Comparison of ENCODE assay signal across 18 cellular contexts in the genomic region with DNA sequence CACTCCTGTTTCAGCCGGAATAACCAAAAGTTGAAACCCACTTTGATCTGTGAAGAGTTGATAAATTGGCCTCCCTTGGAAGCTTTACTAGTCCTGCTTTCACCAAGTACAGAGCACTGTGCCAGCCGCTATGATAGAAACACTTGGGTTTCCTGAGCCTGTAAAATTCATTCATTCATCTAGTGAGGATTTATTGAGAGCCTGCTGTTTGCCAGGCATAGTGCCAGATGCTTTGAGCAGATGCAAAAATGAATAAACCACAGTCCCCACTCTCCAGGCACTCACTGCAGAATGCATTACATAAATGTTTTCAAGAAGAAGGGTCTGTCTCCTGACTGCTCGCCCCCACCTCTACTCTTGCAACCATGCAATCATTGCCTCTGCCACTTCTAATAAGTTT. TPM values are rescaled to one million over a fixed set of nuclear protein-coding genes. Genes with fewer than 3 reads are reported as not detected.
A peak's percentile ranks its signal among the peaks of the same experiment; 100 is the strongest.
DNase-seq lines count a peak whose midpoint lies in the region; FAIRE-seq and TF ChIP-seq lines count a peak whose summit lies in the region.
"Had no signal": no experiment of that assay in that cellular context is flagged by ENCODE, and none has a peak within 500 bp of the region (broad histone marks: within the 10 kb centered on the region; RNA-seq: fewer than 3 reads in every experiment).

No MANE protein-coding gene starts in this region.

- H3K27ac ChIP-seq in A673 (ENCODE audit: low read depth, low read length, poor library complexity, severe bottlenecking) (peak overlapping the region; percentile 72), HEK293 (ENCODE audit: extremely low read depth, low read depth, low read length) (no peak overlapping the region), caudate nucleus (ENCODE audit: low read depth, low read length) (peak overlapping the region; percentile 3), mammary epithelial cell (ENCODE audit: insufficient read depth, low read depth, low read length) (no peak overlapping the region)
- H3K27ac ChIP-seq: parathyroid adenoma had no signal

- H3K4me2 ChIP-seq in mammary epithelial cell (ENCODE audit: insufficient read depth, low read depth, low read length): no peak overlapping the region
- H3K4me2 ChIP-seq: GM23338 had no signal

- 67% methylated on average over 3 of the region's 3 CpGs for WGBS in mammary epithelial cell (ENCODE audit: low coverage, missing lambda C conversion rate)

- H3K9me3 ChIP-seq in A673 (ENCODE audit: low read depth, low read length, poor library complexity, severe bottlenecking): no peaks in the 10 kb centered on the region
- H3K9me3 ChIP-seq in HEK293 (ENCODE audit: control insufficient read depth, insufficient read depth, low read depth, low read length): no peaks in the 10 kb centered on the region
- H3K9me3 ChIP-seq in mammary epithelial cell (replicated peaks; ENCODE audit: insufficient read depth, low read length): no peaks in the 10 kb centered on the region
- H3K9me3 ChIP-seq: breast epithelium had no signal

- no peak overlapping the region for H3K4me3 ChIP-seq in A673 (ENCODE audit: low read depth, low read length, poor library complexity, severe bottlenecking)
- no peak overlapping the region for H3K4me3 ChIP-seq in HEK293 (ENCODE audit: low read depth, low read length)
- H3K4me3 ChIP-seq in mammary epithelial cell (replicated peaks in 1 of 3; ENCODE audit: insufficient read depth in 1 of 3, low read depth in 2 of 3, low read length in 3 of 3): no peak overlapping the region
- H3K4me3 ChIP-seq: breast epithelium, GM23338 had no signal

- intact Hi-C loops in A673 (cut with micrococcal nuclease; ENCODE audit: unreplicated experiment): no loop called here
- intact Hi-C loops in mammary epithelial cell (cut with micrococcal nuclease): no loop called here

- H3K4me1 ChIP-seq in A673 (ENCODE audit: insufficient read depth, low read length, poor library complexity, severe bottlenecking) (peaks cover 41% of the 10 kb centered on the region), HEK293 (ENCODE audit: control insufficient read depth, insufficient read depth, low read length) (peaks cover 9% of the 10 kb centered on the region), mammary epithelial cell (ENCODE audit: insufficient read depth, low read length) (peaks cover 13% of the 10 kb centered on the region)
- H3K4me1 ChIP-seq: breast epithelium had no signal

- no peak for TF ChIP-seq POLR2A in H54 (IDR thresholded peaks at IDR 0.05; ENCODE audit: low read depth, low read length)

- POLR2A ChIA-PET in A673 (lab: Charles Lee; ENCODE audit: low non-redundant PET): no interaction called here
- POLR2A ChIA-PET in HEK293 (lab: Yijun Ruan, JAX): no interaction called here

- H4K20me1 ChIP-seq in mammary epithelial cell (ENCODE audit: insufficient read depth, low read length): no peaks in the 10 kb centered on the region

- DNase-seq in A673 (ENCODE audit: low spot score) (peak; percentile 92), caudate nucleus (lab: John Stamatoyannopoulos, UW) (peak in 2 of 61 donors; percentile 10 to 19), pons (ENCODE audit: low spot score) (peak; percentile 41), H54 (ENCODE audit: insufficient read length, low spot score) (no peak), CD1c-positive myeloid dendritic cell (ENCODE audit: extremely low spot score) (no peak), DMS53 (lab: John Stamatoyannopoulos, UW) (no peak), mammary epithelial cell (no peak)
- DNase-seq: activated CD4-positive, alpha-beta T cell treated with anti-CD3 and anti-CD28 coated beads for 4 hours; activated naive CD4-positive, alpha-beta T cell; effector memory CD4-positive, alpha-beta T cell; NCI-H187; NCI-H526 treated with DMSO at 0.1 percent for 48 hours; stimulated activated naive CD8-positive, alpha-beta T cell treated with anti-CD3 and anti-CD28 coated beads, Interleukin-15, Interleukin-2, amounts not matched to agents 100 U/mL and 50 U/mL, for 24 hours had no signal

- dilution Hi-C loops in mammary epithelial cell (cut with HindIII; ENCODE audit: low sequenced_read_pairs): no loop called here

- H3K36me3 ChIP-seq in A673 (ENCODE audit: insufficient read depth, low read length, poor library complexity, severe bottlenecking) (peaks cover 24% of the 10 kb centered on the region), HEK293 (ENCODE audit: control insufficient read depth in 2 of 2, insufficient read depth in 1 of 2, low read length in 2 of 2) (peaks cover 16 to 73% of the 10 kb centered on the region in 2 experiments), mammary epithelial cell (ENCODE audit: insufficient read depth, low read length) (peaks cover 16% of the 10 kb centered on the region)
- H3K36me3 ChIP-seq: breast epithelium had no signal

- H3K9ac ChIP-seq in mammary epithelial cell (ENCODE audit: insufficient read depth, low read length): no peak overlapping the region
- H3K9ac ChIP-seq: parathyroid adenoma had no signal

- TF ChIP-seq CTCF in A673 (conservative IDR thresholded peaks at IDR 0.05; ENCODE audit: low read depth, low read length) (no peak), HEK293 (tag by site-specific recombination; IDR thresholded peaks at IDR 0.05) (no peak), mammary epithelial cell (conservative IDR thresholded peaks at IDR 0.05 in 1 of 2, IDR thresholded peaks at IDR 0.05 in 1 of 2; ENCODE audit: extremely low read depth in 1 of 2, insufficient read depth in 1 of 2, low read depth in 1 of 2, low read length in 2 of 2) (no peak)

- peaks cover 10% of the 10 kb centered on the region for H3K79me2 ChIP-seq in mammary epithelial cell (ENCODE audit: insufficient read depth, low read length)
- H3K79me2 ChIP-seq: parathyroid adenoma had no signal

- CTCF ChIA-PET in A673 (lab: Charles Lee): no interaction called here
- CTCF ChIA-PET in HEK293 (lab: Yijun Ruan, JAX): interaction anchor here (0.5 to 1.1 kb wide), 5 partner anchors 14 to 415 kb away, joined by 3 to 4 read pairs (median 3); partner anchors contain the start of gene MDGA1
- CTCF ChIA-PET in mammary epithelial cell (lab: Charles Lee; ENCODE audit: low non-redundant PET): no interaction called here

- H2AFZ ChIP-seq in mammary epithelial cell (ENCODE audit: low read depth, low read length): no peak overlapping the region
- H2AFZ ChIP-seq: GM23338, parathyroid adenoma had no signal

- no TSS peak for BruUV-seq in A673 (replicated peaks; lab: Mats Ljungman, UMichigan)
- BruUV-seq in mammary epithelial cell (replicated peaks; lab: Mats Ljungman, UMichigan): no TSS peak

- no peaks in the 10 kb centered on the region for H3K27me3 ChIP-seq in A673 (replicated peaks; ENCODE audit: insufficient read depth, low read depth, low read length, poor library complexity)
- no peaks in the 10 kb centered on the region for H3K27me3 ChIP-seq in mammary epithelial cell (ENCODE audit: insufficient read depth, low read length)
- H3K27me3 ChIP-seq: breast epithelium had no signal

- in situ Hi-C loops in mammary epithelial cell (cut with MboI; ENCODE audit: low sequenced_read_pairs in 2 of 2): no loop called here

- FAIRE-seq in H54 (lab: Jason Lieb, UNC): no peak
- FAIRE-seq: G401.6 had no signal

TF ChIP-seq in HEK293, 187 proteins besides CTCF, POLR2A, EP300 and RAD21:
- no peak for TF ChIP-seq ZNF561 (tag by site-specific recombination; IDR thresholded peaks at IDR 0.05; ENCODE audit: borderline replicate concordance)
- no peak for TF ChIP-seq ZNF354C (tag by site-specific recombination; IDR thresholded peaks at IDR 0.05; ENCODE audit: borderline replicate concordance, low read depth)
- TF ChIP-seq ZFHX2 (tag by site-specific recombination; conservative IDR thresholded peaks at IDR 0.05): no peak
- peak; percentile 83; the same call in 1 of the 2 replicates for TF ChIP-seq ZSCAN16 (tag by site-specific recombination; IDR thresholded peaks at IDR 0.05)
- peak; percentile 62 for TF ChIP-seq ZBTB44 (tag by site-specific recombination; IDR thresholded peaks at IDR 0.05)

RNA-seq across cellular contexts. Expression of gene TMEM217, which starts 25.3 kb away (rescaled TPM):
- total RNA-seq in A673 (2021) (0.37 TPM in 1 of 2 replicates, not detected in the other), mammary epithelial cell (1 to 10 TPM; 1.7 to 4.2 TPM)
- 1.1 TPM for polyA plus RNA-seq in mammary epithelial cell
- 5.6 TPM for polyA minus RNA-seq in mammary epithelial cell
- total RNA-seq: GM23338 had no signal

RNA-seq across cellular contexts. Expression of gene TBC1D22B, which starts 25.7 kb away (rescaled TPM):
- total RNA-seq in A673 (2021) (13.1 and 13.5 TPM in 2 replicates), mammary epithelial cell (10 to 100 TPM in 1 of 2 donors, 1 to 10 TPM in 1; 9.3 to 10.4 TPM)
- 5.7 TPM for polyA plus RNA-seq in mammary epithelial cell
- polyA minus RNA-seq in mammary epithelial cell: 8.7 TPM

Comparison
In these comparisons a context has a peak if more than half of its experiments do, and no peak if none do; other contexts are left out.
1. DNase-seq: peak in A673 (single experiment) and pons (single experiment); none in H54 (single experiment), CD1c-positive myeloid dendritic cell (single experiment), DMS53 (single experiment) and mammary epithelial cell (single experiment).
2. H3K27ac ChIP-seq: peak in A673 (single experiment) and caudate nucleus (single experiment); none in HEK293 (single experiment) and mammary epithelial cell (single experiment).